Comparison of ENCODE assay signal across 13 cellular contexts in the genomic region with DNA sequence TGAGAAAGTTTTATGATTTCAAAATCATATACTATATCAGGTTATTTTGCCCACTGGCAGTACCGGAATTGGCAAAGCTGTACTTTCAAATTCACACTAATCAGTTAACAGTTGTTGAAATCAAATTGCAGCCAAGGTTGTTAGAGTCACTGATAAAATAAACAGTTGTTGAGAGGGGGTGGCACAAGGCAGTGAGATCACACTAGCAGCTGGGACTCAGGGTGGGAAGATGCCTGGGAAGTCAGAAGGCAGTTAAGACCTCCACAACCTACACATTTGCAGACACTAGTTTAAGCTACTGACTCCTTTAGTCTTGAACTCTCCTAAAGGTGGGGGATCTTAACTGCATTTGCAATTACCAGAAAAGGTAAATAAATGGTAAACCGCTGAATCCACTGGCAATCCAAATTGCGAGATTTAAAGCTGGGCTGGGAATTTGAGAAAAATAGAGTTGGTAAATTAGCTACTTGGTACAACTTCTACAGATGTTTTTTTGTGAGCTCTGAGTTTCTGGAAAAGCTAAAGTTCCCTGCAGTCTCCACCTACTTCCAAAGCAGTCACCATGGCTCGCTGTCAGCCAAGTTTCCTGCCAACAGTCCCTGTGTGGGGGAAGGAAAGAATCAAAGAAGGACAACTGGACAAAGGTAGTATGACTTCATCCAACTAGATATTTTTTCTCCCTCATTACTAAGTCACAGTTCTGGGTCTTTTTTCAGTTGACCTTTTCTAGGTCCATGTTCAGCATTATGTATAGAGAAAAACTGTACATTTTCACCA.
DNase-seq lines count a peak whose midpoint lies in the region; ATAC-seq lines count a peak whose summit lies in the region.
"Had no signal": no experiment of that assay in that cellular context is flagged by ENCODE, and none has a peak within 500 bp of the region (broad histone marks: within the 10 kb centered on the region; RNA-seq: fewer than 3 reads in every experiment).

No MANE protein-coding gene starts in this region.

- ATAC-seq in Right ventricle myocardium inferior (peak; percentile 93), HG02870 (IDR thresholded peaks at IDR 0.05; ENCODE audit: unreplicated experiment) (no peak), HG02970 (IDR thresholded peaks at IDR 0.05; ENCODE audit: low FRiP score, unreplicated experiment) (no peak), HG02938 (IDR thresholded peaks at IDR 0.05; ENCODE audit: unreplicated experiment) (no peak)
- ATAC-seq: lower lobe of right lung had no signal

- intact Hi-C loops in Right ventricle myocardium inferior (cut with DNase I) = no loop called here

- DNase-seq in AG20443 (ENCODE audit: low spot score) = peak; percentile 66
- DNase-seq in amniotic epithelial cell (ENCODE audit: low read depth) = peak; percentile 7
- DNase-seq in Right ventricle myocardium inferior (ENCODE audit: missing footprints) = peak; percentile 69
- DNase-seq in pons (ENCODE audit: low spot score) = peak; percentile 9
- DNase-seq in DMS53 treated with DMSO at 0.1 percent for 48 hours (lab: John Stamatoyannopoulos, UW; ENCODE audit: unreplicated experiment) = no peak
- DNase-seq: activated CD8-positive, alpha-beta memory T cell treated with anti-CD3 and anti-CD28 coated beads, Interleukin-2, amount 50 U/mL, for 48 hours; GDM1; lower lobe of right lung; NCI-H1092; NCI-H510A treated with DMSO at 0.1 percent for 48 hours had no signal
